8 cellular contexts compared by ENCODE assay signal in genomic region chr14:55270832-55271571, GRCh38. TPM values are rescaled to one million over a fixed set of nuclear protein-coding genes. Genes with fewer than 3 reads are reported as not detected.
DNase-seq lines count a peak whose midpoint lies in the region; ATAC-seq lines count a peak whose summit lies in the region.

FBXO34 (plus strand) TSS chr14:55271421; CDS start chr14:55350391, 78,970 bp downstream.

- peaks cover 20% of the 10 kb centered on the region for H3K36me3 Mint-ChIP-seq in effector memory CD8-positive, alpha-beta T cell (ENCODE audit: insufficient read depth)
- H3K36me3 Mint-ChIP-seq in memory B cell: no peaks in the 10 kb centered on the region

- H3K4me1 Mint-ChIP-seq in effector memory CD8-positive, alpha-beta T cell (ENCODE audit: low read depth in 2 of 2): peaks cover 21 to 38% of the 10 kb centered on the region in 2 donors
- peaks cover 22% of the 10 kb centered on the region for H3K4me1 Mint-ChIP-seq in memory B cell

- no peaks in the 10 kb centered on the region for H3K9me3 Mint-ChIP-seq in effector memory CD8-positive, alpha-beta T cell
- no peaks in the 10 kb centered on the region for H3K9me3 Mint-ChIP-seq in memory B cell

- H3K27ac Mint-ChIP-seq in effector memory CD8-positive, alpha-beta T cell: peak within 1 kb of the TSS; percentile 94 to 95
- peak within 1 kb of the TSS; percentile 92 for H3K27ac Mint-ChIP-seq in memory B cell

- peak; percentile 89 for ATAC-seq in GM19468 (IDR thresholded peaks at IDR 0.05; ENCODE audit: extremely low read depth, unreplicated experiment)
- ATAC-seq in effector memory CD8-positive, alpha-beta T cell (replicated peaks): peak; percentile 87
- ATAC-seq in memory B cell (ENCODE audit: low read depth): peak; percentile 82

- peak within 1 kb of the TSS; percentile 83 to 85 for H3K4me3 Mint-ChIP-seq in effector memory CD8-positive, alpha-beta T cell
- H3K4me3 Mint-ChIP-seq in memory B cell: peak within 1 kb of the TSS; percentile 86

- DNase-seq in COLO829 (ENCODE audit: low spot score) (peak; percentile 86), HT-29 (ENCODE audit: low spot score) (peak; percentile 98), NOMO-1 (lab: John Stamatoyannopoulos, UW; ENCODE audit: unreplicated experiment in 2 of 2) (peak; percentile 94 to 95), memory B cell (ENCODE audit: low spot score in 2 of 2) (peak; percentile 100)
- peak; percentile 97 to 99 for DNase-seq in activated CD8-positive, alpha-beta memory T cell treated with anti-CD3 and anti-CD28 coated beads for 4 hours (ENCODE audit: low read depth in 2 of 2)
- peak; percentile 100 for DNase-seq in effector memory CD8-positive, alpha-beta T cell
- DNase-seq in stimulated activated CD8-positive, alpha-beta memory T cell treated with anti-CD3 and anti-CD28 coated beads, Interleukin-12 subunit alpha, Interleukin-12 subunit beta, amount 100 ng/mL, for 4 hours (ENCODE audit: low read depth): peak; percentile 99

- H3K27me3 Mint-ChIP-seq in effector memory CD8-positive, alpha-beta T cell: no peaks in the 10 kb centered on the region
- no peaks in the 10 kb centered on the region for H3K27me3 Mint-ChIP-seq in memory B cell

RNA-seq across cellular contexts. Expression of gene FBXO34, which starts in this region (rescaled TPM):
- total RNA-seq in HT-29 (2014; rRNA removed; shearing (Covaris generic)): 9.9 and 10.7 TPM in 2 replicates

Comparison
In these comparisons a context has a peak if more than half of its experiments do, and no peak if none do; other contexts are left out.
1. Peak in every context shown above with its lines: DNase-seq and ATAC-seq.